Comparison of ENCODE assay signal across 1 cellular context in the genomic region with DNA sequence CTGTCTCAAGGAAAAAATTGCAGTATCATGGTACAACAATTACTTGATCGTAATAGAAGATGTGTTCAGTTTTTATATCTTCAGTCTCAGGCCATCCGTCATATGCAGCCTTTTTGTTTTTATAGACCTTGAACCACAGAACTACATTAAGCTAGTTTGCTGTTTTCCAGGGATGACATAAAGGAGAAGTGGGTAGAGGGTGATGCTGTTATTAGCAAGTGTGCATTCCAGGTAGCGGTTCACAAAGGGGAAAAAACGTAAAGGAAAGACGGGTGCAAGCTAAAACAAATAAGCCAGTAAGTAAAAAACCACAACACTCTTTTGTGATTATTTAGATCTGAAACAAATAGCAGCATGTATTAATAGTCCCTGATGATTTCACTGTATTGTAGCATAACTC.
TF ChIP-seq lines count a peak whose summit lies in the region.

No MANE protein-coding gene starts in this region.

TF ChIP-seq in HEK293, 187 proteins besides CTCF, POLR2A, EP300 and RAD21:
- TF ChIP-seq PRDM6 (tag by site-specific recombination; IDR thresholded peaks at IDR 0.05) (peak; percentile 49), SP7 (tag by site-specific recombination; IDR thresholded peaks at IDR 0.05) (no peak), ZEB2 (tag by site-specific recombination; IDR thresholded peaks at IDR 0.05) (no peak), ZNF416 (tag by site-specific recombination; IDR thresholded peaks at IDR 0.05) (no peak)
TF ChIP-seq in HEK293: peak in this region for 1.
